In genomic region chr1:202348509-202349262, GRCh38 we compare ENCODE assay signal across 1 cellular context.
TF ChIP-seq lines count a peak whose summit lies in the region.

A gene with protein sequence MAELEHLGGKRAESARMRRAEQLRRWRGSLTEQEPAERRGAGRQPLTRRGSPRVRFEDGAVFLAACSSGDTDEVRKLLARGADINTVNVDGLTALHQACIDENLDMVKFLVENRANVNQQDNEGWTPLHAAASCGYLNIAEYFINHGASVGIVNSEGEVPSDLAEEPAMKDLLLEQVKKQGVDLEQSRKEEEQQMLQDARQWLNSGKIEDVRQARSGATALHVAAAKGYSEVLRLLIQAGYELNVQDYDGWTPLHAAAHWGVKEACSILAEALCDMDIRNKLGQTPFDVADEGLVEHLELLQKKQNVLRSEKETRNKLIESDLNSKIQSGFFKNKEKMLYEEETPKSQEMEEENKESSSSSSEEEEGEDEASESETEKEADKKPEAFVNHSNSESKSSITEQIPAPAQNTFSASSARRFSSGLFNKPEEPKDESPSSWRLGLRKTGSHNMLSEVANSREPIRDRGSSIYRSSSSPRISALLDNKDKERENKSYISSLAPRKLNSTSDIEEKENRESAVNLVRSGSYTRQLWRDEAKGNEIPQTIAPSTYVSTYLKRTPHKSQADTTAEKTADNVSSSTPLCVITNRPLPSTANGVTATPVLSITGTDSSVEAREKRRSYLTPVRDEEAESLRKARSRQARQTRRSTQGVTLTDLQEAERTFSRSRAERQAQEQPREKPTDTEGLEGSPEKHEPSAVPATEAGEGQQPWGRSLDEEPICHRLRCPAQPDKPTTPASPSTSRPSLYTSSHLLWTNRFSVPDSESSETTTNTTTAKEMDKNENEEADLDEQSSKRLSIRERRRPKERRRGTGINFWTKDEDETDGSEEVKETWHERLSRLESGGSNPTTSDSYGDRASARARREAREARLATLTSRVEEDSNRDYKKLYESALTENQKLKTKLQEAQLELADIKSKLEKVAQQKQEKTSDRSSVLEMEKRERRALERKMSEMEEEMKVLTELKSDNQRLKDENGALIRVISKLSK (plus strand): TSS chr1:202348699. CDS start chr1:202348852, 153 bp downstream.

TF ChIP-seq in K562, 482 proteins besides CTCF, POLR2A, EP300 and RAD21 (continued from another document and continues in another):
- TF ChIP-seq, protein P1, sequence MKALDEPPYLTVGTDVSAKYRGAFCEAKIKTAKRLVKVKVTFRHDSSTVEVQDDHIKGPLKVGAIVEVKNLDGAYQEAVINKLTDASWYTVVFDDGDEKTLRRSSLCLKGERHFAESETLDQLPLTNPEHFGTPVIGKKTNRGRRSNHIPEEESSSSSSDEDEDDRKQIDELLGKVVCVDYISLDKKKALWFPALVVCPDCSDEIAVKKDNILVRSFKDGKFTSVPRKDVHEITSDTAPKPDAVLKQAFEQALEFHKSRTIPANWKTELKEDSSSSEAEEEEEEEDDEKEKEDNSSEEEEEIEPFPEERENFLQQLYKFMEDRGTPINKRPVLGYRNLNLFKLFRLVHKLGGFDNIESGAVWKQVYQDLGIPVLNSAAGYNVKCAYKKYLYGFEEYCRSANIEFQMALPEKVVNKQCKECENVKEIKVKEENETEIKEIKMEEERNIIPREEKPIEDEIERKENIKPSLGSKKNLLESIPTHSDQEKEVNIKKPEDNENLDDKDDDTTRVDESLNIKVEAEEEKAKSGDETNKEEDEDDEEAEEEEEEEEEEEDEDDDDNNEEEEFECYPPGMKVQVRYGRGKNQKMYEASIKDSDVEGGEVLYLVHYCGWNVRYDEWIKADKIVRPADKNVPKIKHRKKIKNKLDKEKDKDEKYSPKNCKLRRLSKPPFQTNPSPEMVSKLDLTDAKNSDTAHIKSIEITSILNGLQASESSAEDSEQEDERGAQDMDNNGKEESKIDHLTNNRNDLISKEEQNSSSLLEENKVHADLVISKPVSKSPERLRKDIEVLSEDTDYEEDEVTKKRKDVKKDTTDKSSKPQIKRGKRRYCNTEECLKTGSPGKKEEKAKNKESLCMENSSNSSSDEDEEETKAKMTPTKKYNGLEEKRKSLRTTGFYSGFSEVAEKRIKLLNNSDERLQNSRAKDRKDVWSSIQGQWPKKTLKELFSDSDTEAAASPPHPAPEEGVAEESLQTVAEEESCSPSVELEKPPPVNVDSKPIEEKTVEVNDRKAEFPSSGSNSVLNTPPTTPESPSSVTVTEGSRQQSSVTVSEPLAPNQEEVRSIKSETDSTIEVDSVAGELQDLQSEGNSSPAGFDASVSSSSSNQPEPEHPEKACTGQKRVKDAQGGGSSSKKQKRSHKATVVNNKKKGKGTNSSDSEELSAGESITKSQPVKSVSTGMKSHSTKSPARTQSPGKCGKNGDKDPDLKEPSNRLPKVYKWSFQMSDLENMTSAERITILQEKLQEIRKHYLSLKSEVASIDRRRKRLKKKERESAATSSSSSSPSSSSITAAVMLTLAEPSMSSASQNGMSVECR (CRISPR knock-in tag; IDR thresholded peaks at IDR 0.05): peak; percentile 87
- TF ChIP-seq ETV5 (CRISPR knock-in tag; IDR thresholded peaks at IDR 0.05; ENCODE audit: low read depth) (peak; percentile 57; the same call in 1 of the 2 replicates), MEF2D (tag; conservative IDR thresholded peaks at IDR 0.05; ENCODE audit: low read depth) (0 out of 2 replicates have a peak, but pooled peaks have one; percentile 21), NONO (IDR thresholded peaks at IDR 0.05; ENCODE audit: low read depth in 2 of 2, low read length in 1 of 2) (0 out of 4 replicates have a peak, but pooled peaks of 1 of the 2 experiments have one; percentile 28), ZNF589 (CRISPR knock-in tag; IDR thresholded peaks at IDR 0.05; ENCODE audit: low read depth) (0 out of 2 replicates have a peak, but pooled peaks have one; percentile 83), JUND (IDR thresholded peaks at IDR 0.05; ENCODE audit: borderline replicate concordance, low read depth, low read length) (0 out of 2 replicates have a peak, but pooled peaks have one; percentile 1), JUND (tag; IDR thresholded peaks at IDR 0.05; ENCODE audit: borderline replicate concordance, low read depth, low read length) (no peak; the same call in 2 of the 3 replicates), NRF1 (conservative IDR thresholded peaks at IDR 0.05 in 1 of 2, IDR thresholded peaks at IDR 0.05 in 1 of 2) (peak; percentile 98 to 99), ZKSCAN3 (CRISPR knock-in tag; IDR thresholded peaks at IDR 0.05) (no peak), ZNF766 (CRISPR knock-in tag; conservative IDR thresholded peaks at IDR 0.05) (peak; percentile 96), SMAD3 (CRISPR knock-in tag; conservative IDR thresholded peaks at IDR 0.05) (peak; percentile 83), ZNF408 (CRISPR knock-in tag; IDR thresholded peaks at IDR 0.05; ENCODE audit: low read depth) (peak; percentile 18; the same call in 1 of the 2 replicates), MGA (IDR thresholded peaks at IDR 0.05) (peak; percentile 60; the same call in 1 of the 2 replicates), HDAC1 (IDR thresholded peaks at IDR 0.05) (peak in 1 of 2 experiments; percentile 86; a peak in 2 of 4 replicates), LARP7 (IDR thresholded peaks at IDR 0.05) (0 out of 2 replicates have a peak, but pooled peaks have one; percentile 47), FOSL1 (tag; conservative IDR thresholded peaks at IDR 0.05) (peak; percentile 44), ELF4 (CRISPR knock-in tag; IDR thresholded peaks at IDR 0.05) (no peak), ELF1 (tag; IDR thresholded peaks at IDR 0.05) (peak; percentile 82), SETDB1 (IDR thresholded peaks at IDR 0.05; ENCODE audit: low read length) (peak; percentile 79), NBN (IDR thresholded peaks at IDR 0.05; ENCODE audit: low read depth) (no peak)
- TF ChIP-seq, protein P2, sequence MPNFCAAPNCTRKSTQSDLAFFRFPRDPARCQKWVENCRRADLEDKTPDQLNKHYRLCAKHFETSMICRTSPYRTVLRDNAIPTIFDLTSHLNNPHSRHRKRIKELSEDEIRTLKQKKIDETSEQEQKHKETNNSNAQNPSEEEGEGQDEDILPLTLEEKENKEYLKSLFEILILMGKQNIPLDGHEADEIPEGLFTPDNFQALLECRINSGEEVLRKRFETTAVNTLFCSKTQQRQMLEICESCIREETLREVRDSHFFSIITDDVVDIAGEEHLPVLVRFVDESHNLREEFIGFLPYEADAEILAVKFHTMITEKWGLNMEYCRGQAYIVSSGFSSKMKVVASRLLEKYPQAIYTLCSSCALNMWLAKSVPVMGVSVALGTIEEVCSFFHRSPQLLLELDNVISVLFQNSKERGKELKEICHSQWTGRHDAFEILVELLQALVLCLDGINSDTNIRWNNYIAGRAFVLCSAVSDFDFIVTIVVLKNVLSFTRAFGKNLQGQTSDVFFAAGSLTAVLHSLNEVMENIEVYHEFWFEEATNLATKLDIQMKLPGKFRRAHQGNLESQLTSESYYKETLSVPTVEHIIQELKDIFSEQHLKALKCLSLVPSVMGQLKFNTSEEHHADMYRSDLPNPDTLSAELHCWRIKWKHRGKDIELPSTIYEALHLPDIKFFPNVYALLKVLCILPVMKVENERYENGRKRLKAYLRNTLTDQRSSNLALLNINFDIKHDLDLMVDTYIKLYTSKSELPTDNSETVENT (CRISPR knock-in tag; IDR thresholded peaks at IDR 0.05): 0 out of 2 replicates have a peak, but pooled peaks have one; percentile 17
- TF ChIP-seq, protein P3, sequence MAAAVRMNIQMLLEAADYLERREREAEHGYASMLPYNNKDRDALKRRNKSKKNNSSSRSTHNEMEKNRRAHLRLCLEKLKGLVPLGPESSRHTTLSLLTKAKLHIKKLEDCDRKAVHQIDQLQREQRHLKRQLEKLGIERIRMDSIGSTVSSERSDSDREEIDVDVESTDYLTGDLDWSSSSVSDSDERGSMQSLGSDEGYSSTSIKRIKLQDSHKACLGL (CRISPR knock-in tag; IDR thresholded peaks at IDR 0.05; ENCODE audit: borderline replicate concordance, poor library complexity, severe bottlenecking): no peak
- TF ChIP-seq, protein P4, sequence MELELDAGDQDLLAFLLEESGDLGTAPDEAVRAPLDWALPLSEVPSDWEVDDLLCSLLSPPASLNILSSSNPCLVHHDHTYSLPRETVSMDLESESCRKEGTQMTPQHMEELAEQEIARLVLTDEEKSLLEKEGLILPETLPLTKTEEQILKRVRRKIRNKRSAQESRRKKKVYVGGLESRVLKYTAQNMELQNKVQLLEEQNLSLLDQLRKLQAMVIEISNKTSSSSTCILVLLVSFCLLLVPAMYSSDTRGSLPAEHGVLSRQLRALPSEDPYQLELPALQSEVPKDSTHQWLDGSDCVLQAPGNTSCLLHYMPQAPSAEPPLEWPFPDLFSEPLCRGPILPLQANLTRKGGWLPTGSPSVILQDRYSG (tag; conservative IDR thresholded peaks at IDR 0.05; ENCODE audit: low read depth): peak; percentile 80
- TF ChIP-seq, protein P5, sequence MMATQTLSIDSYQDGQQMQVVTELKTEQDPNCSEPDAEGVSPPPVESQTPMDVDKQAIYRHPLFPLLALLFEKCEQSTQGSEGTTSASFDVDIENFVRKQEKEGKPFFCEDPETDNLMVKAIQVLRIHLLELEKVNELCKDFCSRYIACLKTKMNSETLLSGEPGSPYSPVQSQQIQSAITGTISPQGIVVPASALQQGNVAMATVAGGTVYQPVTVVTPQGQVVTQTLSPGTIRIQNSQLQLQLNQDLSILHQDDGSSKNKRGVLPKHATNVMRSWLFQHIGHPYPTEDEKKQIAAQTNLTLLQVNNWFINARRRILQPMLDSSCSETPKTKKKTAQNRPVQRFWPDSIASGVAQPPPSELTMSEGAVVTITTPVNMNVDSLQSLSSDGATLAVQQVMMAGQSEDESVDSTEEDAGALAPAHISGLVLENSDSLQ (IDR thresholded peaks at IDR 0.05): peak; percentile 29; the same call in 1 of the 2 replicates
